In the genomic region with DNA sequence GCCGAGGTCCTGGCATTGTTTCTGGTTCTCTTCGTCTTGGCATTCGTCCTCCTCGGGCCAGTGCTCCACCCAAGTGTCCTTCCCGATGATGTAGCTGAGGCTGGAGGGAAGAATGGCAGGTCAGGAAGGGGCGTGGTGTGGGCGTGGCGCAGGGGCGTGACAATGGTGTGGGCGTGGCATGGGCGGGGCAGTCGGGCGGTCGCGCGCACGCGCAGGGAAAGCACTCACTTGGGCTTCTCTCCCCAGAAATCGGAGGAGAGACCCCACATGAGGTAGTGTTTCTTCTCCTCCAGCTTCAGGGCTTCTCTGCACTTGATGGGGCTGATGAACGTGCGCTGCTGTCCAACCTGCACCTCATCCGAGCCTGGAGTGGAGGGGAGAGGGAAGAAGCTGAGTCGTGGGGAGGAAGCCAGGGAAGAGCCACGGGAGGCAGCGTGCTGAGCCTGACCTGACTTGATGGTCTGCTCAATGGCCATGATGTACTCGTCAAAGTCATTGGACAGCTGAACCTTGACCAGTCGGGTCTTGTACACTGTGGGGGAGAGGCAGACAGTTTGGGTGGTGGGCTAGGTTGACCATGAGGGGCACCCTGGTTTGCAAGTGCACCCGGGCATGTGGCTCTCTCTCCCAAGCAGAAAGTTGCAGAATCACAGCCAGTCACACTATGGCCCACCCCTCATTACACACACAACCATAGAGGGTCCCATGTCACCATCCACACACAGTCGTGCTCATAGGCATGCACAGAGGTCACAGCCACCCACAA, we compare ENCODE assay signal across 1 cellular context.
TF ChIP-seq lines count a peak whose summit lies in the region.

No MANE protein-coding gene starts in this region.

TF ChIP-seq in GM23338, 12 proteins besides CTCF, POLR2A, EP300 and RAD21 (continued from another document):
- TF ChIP-seq, protein P1, sequence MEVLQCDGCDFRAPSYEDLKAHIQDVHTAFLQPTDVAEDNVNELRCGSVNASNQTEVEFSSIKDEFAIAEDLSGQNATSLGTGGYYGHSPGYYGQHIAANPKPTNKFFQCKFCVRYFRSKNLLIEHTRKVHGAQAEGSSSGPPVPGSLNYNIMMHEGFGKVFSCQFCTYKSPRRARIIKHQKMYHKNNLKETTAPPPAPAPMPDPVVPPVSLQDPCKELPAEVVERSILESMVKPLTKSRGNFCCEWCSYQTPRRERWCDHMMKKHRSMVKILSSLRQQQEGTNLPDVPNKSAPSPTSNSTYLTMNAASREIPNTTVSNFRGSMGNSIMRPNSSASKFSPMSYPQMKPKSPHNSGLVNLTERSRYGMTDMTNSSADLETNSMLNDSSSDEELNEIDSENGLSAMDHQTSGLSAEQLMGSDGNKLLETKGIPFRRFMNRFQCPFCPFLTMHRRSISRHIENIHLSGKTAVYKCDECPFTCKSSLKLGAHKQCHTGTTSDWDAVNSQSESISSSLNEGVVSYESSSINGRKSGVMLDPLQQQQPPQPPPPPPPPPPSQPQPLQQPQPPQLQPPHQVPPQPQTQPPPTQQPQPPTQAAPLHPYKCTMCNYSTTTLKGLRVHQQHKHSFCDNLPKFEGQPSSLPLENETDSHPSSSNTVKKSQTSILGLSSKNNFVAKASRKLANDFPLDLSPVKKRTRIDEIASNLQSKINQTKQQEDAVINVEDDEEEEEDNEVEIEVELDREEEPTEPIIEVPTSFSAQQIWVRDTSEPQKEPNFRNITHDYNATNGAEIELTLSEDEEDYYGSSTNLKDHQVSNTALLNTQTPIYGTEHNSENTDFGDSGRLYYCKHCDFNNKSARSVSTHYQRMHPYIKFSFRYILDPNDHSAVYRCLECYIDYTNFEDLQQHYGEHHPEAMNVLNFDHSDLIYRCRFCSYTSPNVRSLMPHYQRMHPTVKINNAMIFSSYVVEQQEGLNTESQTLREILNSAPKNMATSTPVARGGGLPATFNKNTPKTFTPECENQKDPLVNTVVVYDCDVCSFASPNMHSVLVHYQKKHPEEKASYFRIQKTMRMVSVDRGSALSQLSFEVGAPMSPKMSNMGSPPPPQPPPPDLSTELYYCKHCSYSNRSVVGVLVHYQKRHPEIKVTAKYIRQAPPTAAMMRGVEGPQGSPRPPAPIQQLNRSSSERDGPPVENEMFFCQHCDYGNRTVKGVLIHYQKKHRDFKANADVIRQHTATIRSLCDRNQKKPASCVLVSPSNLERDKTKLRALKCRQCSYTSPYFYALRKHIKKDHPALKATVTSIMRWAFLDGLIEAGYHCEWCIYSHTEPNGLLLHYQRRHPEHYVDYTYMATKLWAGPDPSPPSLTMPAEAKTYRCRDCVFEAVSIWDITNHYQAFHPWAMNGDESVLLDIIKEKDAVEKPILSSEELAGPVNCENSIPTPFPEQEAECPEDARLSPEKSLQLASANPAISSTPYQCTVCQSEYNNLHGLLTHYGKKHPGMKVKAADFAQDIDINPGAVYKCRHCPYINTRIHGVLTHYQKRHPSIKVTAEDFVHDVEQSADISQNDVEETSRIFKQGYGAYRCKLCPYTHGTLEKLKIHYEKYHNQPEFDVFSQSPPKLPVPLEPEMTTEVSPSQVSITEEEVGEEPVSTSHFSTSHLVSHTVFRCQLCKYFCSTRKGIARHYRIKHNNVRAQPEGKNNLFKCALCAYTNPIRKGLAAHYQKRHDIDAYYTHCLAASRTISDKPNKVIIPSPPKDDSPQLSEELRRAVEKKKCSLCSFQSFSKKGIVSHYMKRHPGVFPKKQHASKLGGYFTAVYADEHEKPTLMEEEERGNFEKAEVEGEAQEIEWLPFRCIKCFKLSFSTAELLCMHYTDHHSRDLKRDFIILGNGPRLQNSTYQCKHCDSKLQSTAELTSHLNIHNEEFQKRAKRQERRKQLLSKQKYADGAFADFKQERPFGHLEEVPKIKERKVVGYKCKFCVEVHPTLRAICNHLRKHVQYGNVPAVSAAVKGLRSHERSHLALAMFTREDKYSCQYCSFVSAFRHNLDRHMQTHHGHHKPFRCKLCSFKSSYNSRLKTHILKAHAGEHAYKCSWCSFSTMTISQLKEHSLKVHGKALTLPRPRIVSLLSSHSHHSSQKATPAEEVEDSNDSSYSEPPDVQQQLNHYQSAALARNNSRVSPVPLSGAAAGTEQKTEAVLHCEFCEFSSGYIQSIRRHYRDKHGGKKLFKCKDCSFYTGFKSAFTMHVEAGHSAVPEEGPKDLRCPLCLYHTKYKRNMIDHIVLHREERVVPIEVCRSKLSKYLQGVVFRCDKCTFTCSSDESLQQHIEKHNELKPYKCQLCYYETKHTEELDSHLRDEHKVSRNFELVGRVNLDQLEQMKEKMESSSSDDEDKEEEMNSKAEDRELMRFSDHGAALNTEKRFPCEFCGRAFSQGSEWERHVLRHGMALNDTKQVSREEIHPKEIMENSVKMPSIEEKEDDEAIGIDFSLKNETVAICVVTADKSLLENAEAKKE (CRISPR knock-in tag; IDR thresholded peaks at IDR 0.05), result no peak
